15 cellular contexts compared by ENCODE assay signal in genomic region chr7:38211486-38211885, GRCh38. TPM values are rescaled to one million over a fixed set of nuclear protein-coding genes. Genes with fewer than 3 reads are reported as not detected.
DNase-seq lines count a peak whose midpoint lies in the region; ATAC-seq, FAIRE-seq and TF ChIP-seq lines count a peak whose summit lies in the region.
"Had no signal": no experiment of that assay in that cellular context is flagged by ENCODE, and none has a peak within 500 bp of the region (broad histone marks: within the 10 kb centered on the region; RNA-seq: fewer than 3 reads in every experiment).

No MANE protein-coding gene starts in this region.

- H4K20me1 ChIP-seq in endothelial cell of umbilical vein (replicated peaks; ENCODE audit: control insufficient read depth, extremely low read depth, insufficient read depth, low read length), result peaks cover 3% of the 10 kb centered on the region

- intact Hi-C loops in endothelial cell of umbilical vein (cut with micrococcal nuclease), result no loop called here

- dilution Hi-C loops in endothelial cell of umbilical vein (cut with MboI; ENCODE audit: extremely low pct_ligation_motif_present, low sequenced_read_pairs), result no loop called here

- no peak for ATAC-seq in HG02642 (IDR thresholded peaks at IDR 0.05; ENCODE audit: poor library complexity, unreplicated experiment)
- no peak for ATAC-seq in HG02798 (IDR thresholded peaks at IDR 0.05; ENCODE audit: poor library complexity, unreplicated experiment)
- ATAC-seq: PC-3 had no signal

- H3K27me3 ChIP-seq in endothelial cell of umbilical vein (ENCODE audit: control insufficient read depth in 2 of 2, insufficient read depth in 2 of 2, low read length in 2 of 2), result no peaks in the 10 kb centered on the region

- H3K36me3 ChIP-seq in endothelial cell of umbilical vein (ENCODE audit: control insufficient read depth in 2 of 2, extremely low read depth in 1 of 2, insufficient read depth in 2 of 2, low read length in 2 of 2) (peaks cover 4 to 19% of the 10 kb centered on the region in 2 experiments), mesodermal cell (ENCODE audit: control insufficient read depth, insufficient read depth, low read length) (peaks cover 57% of the 10 kb centered on the region)

- H3K4me1 ChIP-seq in endothelial cell of umbilical vein (ENCODE audit: control insufficient read depth, extremely low read depth, insufficient read depth, low read length) (peaks cover 13% of the 10 kb centered on the region), mesodermal cell (ENCODE audit: control insufficient read depth, insufficient read depth, low read length, poor library complexity, severe bottlenecking) (no peaks in the 10 kb centered on the region)

- no peak for TF ChIP-seq POLR2A in endothelial cell of umbilical vein (IDR thresholded peaks at IDR 0.05; ENCODE audit: low read depth, low read length)

- no peaks in the 10 kb centered on the region for H3K9me1 ChIP-seq in endothelial cell of umbilical vein (replicated peaks; ENCODE audit: control insufficient read depth, extremely low read depth, insufficient read depth, low read length)

- DNase-seq in endothelial cell of umbilical vein (ENCODE audit: low read depth, low spot score), result peak; percentile 16
- DNase-seq in superior temporal gyrus (ENCODE audit: extremely low spot score), result no peak
- no peak for DNase-seq in AML-193 (lab: John Stamatoyannopoulos, UW)
- DNase-seq: CD4-positive, alpha-beta memory T cell; DMS79 treated with DMSO at 0.1 percent for 48 hours; GOT3; NCI-H1048; NCI-H146; NCI-H2081; NCI-H748 treated with DMSO at 0.1 percent for 48 hours; PC-3 had no signal

- FAIRE-seq in endothelial cell of umbilical vein (lab: Jason Lieb, UNC), result no peak

- no peak overlapping the region for H3K4me2 ChIP-seq in endothelial cell of umbilical vein (ENCODE audit: insufficient read depth, low read length)

- peak overlapping the region; percentile 39 for H3K27ac ChIP-seq in VCaP
- no peak overlapping the region for H3K27ac ChIP-seq in endothelial cell of umbilical vein (ENCODE audit: insufficient read depth, low read depth, low read length)
- H3K27ac ChIP-seq in mesodermal cell (ENCODE audit: low read depth, low read length, severe bottlenecking), result peak overlapping the region; percentile 37

- CTCF ChIA-PET in endothelial cell of umbilical vein (lab: Charles Lee), result interaction anchor here (1.2 to 1.4 kb wide), 2 partner anchors 15 to 159 kb away, joined by 3 to 4 read pairs; no protein-coding TSS in a partner anchor

- POLR2A ChIA-PET in endothelial cell of umbilical vein (lab: Charles Lee), result interaction anchor here (0.6 kb wide), 1 partner anchor 770 kb away, joined by 4 read pairs; no protein-coding TSS in a partner anchor

- no TSS peak for BruUV-seq in endothelial cell of umbilical vein (replicated peaks; lab: Mats Ljungman, UMichigan)

- H2AFZ ChIP-seq in endothelial cell of umbilical vein (ENCODE audit: low read depth, low read length), result no peak overlapping the region

- no peak overlapping the region for H3K4me3 ChIP-seq in endothelial cell of umbilical vein (replicated peaks in 1 of 3; ENCODE audit: insufficient read depth in 1 of 3, low read depth in 1 of 3, low read length in 3 of 3)
- no peak overlapping the region for H3K4me3 ChIP-seq in mesodermal cell (ENCODE audit: extremely low read depth, insufficient read depth, low read length, poor library complexity, severe bottlenecking)

- H3K9ac ChIP-seq in endothelial cell of umbilical vein (replicated peaks; ENCODE audit: extremely low read depth, insufficient read depth, low read length), result no peak overlapping the region

- TF ChIP-seq CTCF in VCaP (conservative IDR thresholded peaks at IDR 0.05) (no peak), endothelial cell of umbilical vein (IDR thresholded peaks at IDR 0.05; ENCODE audit: extremely low read depth in 1 of 2, insufficient read depth in 1 of 2, low read depth in 1 of 2, low read length in 2 of 2) (no peak)

- H3K9me3 ChIP-seq in endothelial cell of umbilical vein (replicated peaks; ENCODE audit: control insufficient read depth, insufficient read depth, low read length), result no peaks in the 10 kb centered on the region
- no peaks in the 10 kb centered on the region for H3K9me3 ChIP-seq in mesodermal cell (ENCODE audit: control insufficient read depth, low read length)

- 89 to 93% methylated on average over 1 of the region's 1 CpG for WGBS in mesodermal cell (ENCODE audit: insufficient coverage in 2 of 2), 2 experiments

- H3K79me2 ChIP-seq in endothelial cell of umbilical vein (ENCODE audit: control insufficient read depth, insufficient read depth, low read length), result peaks cover 11% of the 10 kb centered on the region

TF ChIP-seq in endothelial cell of umbilical vein, 7 proteins besides CTCF, POLR2A, EP300 and RAD21:
- TF ChIP-seq FOS (IDR thresholded peaks at IDR 0.05; ENCODE audit: borderline replicate concordance, insufficient read depth, low read length), result no peak
- TF ChIP-seq EZH2 (IDR thresholded peaks at IDR 0.05; ENCODE audit: borderline replicate concordance, low read depth, low read length, severe bottlenecking), result no peak
- no peak for TF ChIP-seq MAX (IDR thresholded peaks at IDR 0.05; ENCODE audit: insufficient read depth, insufficient read length)
- no peak for TF ChIP-seq MYC (IDR thresholded peaks at IDR 0.05; ENCODE audit: low read depth, low read length)
- TF ChIP-seq JUN (IDR thresholded peaks at IDR 0.05; ENCODE audit: borderline replicate concordance, insufficient read depth, insufficient read length, low read depth), result no peak
- no peak for TF ChIP-seq POLR2AphosphoS5 (IDR thresholded peaks at IDR 0.05; ENCODE audit: insufficient read depth, low read depth, low read length)
- TF ChIP-seq GATA2 (IDR thresholded peaks at IDR 0.05; ENCODE audit: insufficient read depth, insufficient read length, low read depth, low read length), result no peak

RNA-seq across cellular contexts. Expression of gene STARD3NL, which starts 33.4 kb away (rescaled TPM):
- total RNA-seq in endothelial cell of umbilical vein, result 68.9 and 73.6 TPM in 2 replicates
- 43.9 and 52.8 TPM in 2 replicates for polyA plus RNA-seq in endothelial cell of umbilical vein
- polyA plus RNA-seq in endothelial cell of umbilical vein (2011; cell fraction: cytosol; rRNA removed), result 55.4 and 66.6 TPM in 2 replicates
- 28.0 and 42.2 TPM in 2 replicates for polyA plus RNA-seq in endothelial cell of umbilical vein (2011; cell fraction: nucleus; rRNA removed)
- 57.3 and 72.8 TPM in 2 replicates for polyA plus RNA-seq in endothelial cell of umbilical vein (2012)
- 42.7 and 45.4 TPM in 2 replicates for polyA minus RNA-seq in endothelial cell of umbilical vein
- polyA minus RNA-seq in endothelial cell of umbilical vein (2011; cell fraction: cytosol; rRNA and poly(A)+ RNA removed), result 3.3 TPM
- 30.4 and 43.6 TPM in 2 replicates for polyA minus RNA-seq in endothelial cell of umbilical vein (2011; cell fraction: nucleus; rRNA and poly(A)+ RNA removed)
- polyA plus RNA-seq in mesodermal cell (2013, experiment 1 of 2), result 89.1 TPM
- 85.9 TPM for polyA plus RNA-seq in mesodermal cell (2013, experiment 2 of 2)
